ENCODE assay signal across 15 cellular contexts in the genomic region with DNA sequence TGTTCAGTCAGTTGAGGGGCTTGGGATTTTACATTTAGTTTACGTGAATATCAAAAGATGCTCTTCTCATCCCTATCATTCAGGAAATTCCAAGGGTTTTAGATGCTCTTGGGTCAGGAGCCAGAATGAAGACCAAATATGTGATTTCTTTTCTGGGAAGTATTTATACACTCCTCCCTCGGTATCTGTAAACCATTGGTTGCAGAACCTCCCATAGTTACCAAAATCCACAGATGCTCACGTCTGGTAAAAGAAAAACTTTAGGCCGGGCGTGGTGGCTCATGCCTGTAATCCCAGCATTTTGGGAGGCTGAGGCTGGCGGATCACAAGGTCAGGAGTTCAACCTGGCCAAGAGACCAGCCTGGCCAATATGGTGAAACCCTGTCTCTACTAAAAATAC.
A peak's percentile ranks its signal among the peaks of the same experiment; 100 is the strongest.
DNase-seq lines count a peak whose midpoint lies in the region; ATAC-seq, FAIRE-seq and TF ChIP-seq lines count a peak whose summit lies in the region.
"Had no signal": no experiment of that assay in that cellular context is flagged by ENCODE, and none has a peak within 500 bp of the region (broad histone marks: within the 10 kb centered on the region; RNA-seq: fewer than 3 reads in every experiment).

No MANE protein-coding gene starts in this region.

- TF ChIP-seq EP300 in K562 (IDR thresholded peaks at IDR 0.05; ENCODE audit: low read length), result no peak

- in situ Hi-C loops in K562 (cut with MboI), result no loop called here

- FAIRE-seq in K562 (lab: Jason Lieb, UNC), result no peak

- no peaks in the 10 kb centered on the region for H3K79me2 ChIP-seq in K562 (ENCODE audit: control insufficient read depth, insufficient read depth, low read length)

- DNase-seq in AG08395 (ENCODE audit: low spot score), result peak; percentile 86
- DNase-seq in K562 (ENCODE audit: extremely low read depth in 1 of 4, low spot score in 3 of 4), result no peak
- DNase-seq in right atrium auricular region (ENCODE audit: low spot score), result peak; percentile 73
- peak; percentile 54 for DNase-seq in sciatic nerve (ENCODE audit: low spot score)
- no peak for DNase-seq in activated T-cell treated with anti-CD3 and anti-CD28 coated beads for 4 hours
- DNase-seq in activated CD4-positive, CD25-positive, alpha-beta regulatory T cell (lab: John Stamatoyannopoulos, UW), result no peak
- DNase-seq: ACHN; effector memory CD8-positive, alpha-beta T cell; H7; NCI-H526 treated with DMSO at 0.1 percent for 48 hours; SIG-M5 had no signal

- intact Hi-C loops in K562 (cut with micrococcal nuclease), result no loop called here
- intact Hi-C loops in sciatic nerve (cut with DNase I), result no loop called here

- no peak overlapping the region for H2AFZ ChIP-seq in K562 (ENCODE audit: low read depth, low read length)

- H3K9ac ChIP-seq in K562 (ENCODE audit: insufficient read depth in 1 of 2, low read depth in 2 of 2, low read length in 2 of 2), result no peak overlapping the region

- CTCF ChIA-PET in K562 (lab: Yijun Ruan, JAX; ENCODE audit: low intra/inter-chr PET ratio), result no interaction called here

- H3K27ac ChIP-seq in K562 (ENCODE audit: extremely low read depth, low read depth, low read length), result no peak overlapping the region
- peak overlapping the region; percentile 56 to 58 for H3K27ac ChIP-seq in right atrium auricular region
- H3K27ac ChIP-seq: VCaP had no signal

- H3K36me3 ChIP-seq in K562 (ENCODE audit: control insufficient read depth, insufficient read depth, low read length), result no peaks in the 10 kb centered on the region
- no peaks in the 10 kb centered on the region for H3K36me3 ChIP-seq in right atrium auricular region
- H3K36me3 ChIP-seq: tibial artery had no signal

- BruUV-seq in K562 (replicated peaks; lab: Mats Ljungman, UMichigan), result no TSS peak

- H3K9me1 ChIP-seq in K562 (ENCODE audit: control insufficient read depth, insufficient read depth, low read length), result no peaks in the 10 kb centered on the region

- no peak overlapping the region for H3K4me3 ChIP-seq in K562
- H3K4me3 ChIP-seq in right atrium auricular region, result no peak overlapping the region
- H3K4me3 ChIP-seq: tibial artery had no signal

- TF ChIP-seq CTCF in K562 (IDR thresholded peaks at IDR 0.05 in 2 of 3, conservative IDR thresholded peaks at IDR 0.05 in 1 of 3; ENCODE audit: insufficient read depth in 2 of 3, low read depth in 1 of 3, low read length in 3 of 3) (no peak), right atrium auricular region (IDR thresholded peaks at IDR 0.05) (no peak)

- no peaks in the 10 kb centered on the region for H4K20me1 ChIP-seq in K562 (replicated peaks; ENCODE audit: control insufficient read depth, insufficient read depth, low read length)

- ATAC-seq in K562 (no peak), sciatic nerve (peak; percentile 82), GM19328 (IDR thresholded peaks at IDR 0.05; ENCODE audit: unreplicated experiment) (no peak), HG02840 (IDR thresholded peaks at IDR 0.05; ENCODE audit: low FRiP score, unreplicated experiment) (no peak)
- ATAC-seq: effector memory CD8-positive, alpha-beta T cell had no signal

- no peaks in the 10 kb centered on the region for H3K27me3 ChIP-seq in K562 (ENCODE audit: control insufficient read depth in 2 of 2, insufficient read depth in 2 of 2, low read length in 2 of 2)
- no peaks in the 10 kb centered on the region for H3K27me3 ChIP-seq in right atrium auricular region

- peaks cover 5% of the 10 kb centered on the region; the same call in 1 of the 2 replicates for H3K9me3 ChIP-seq in K562 (replicated peaks; ENCODE audit: control insufficient read depth, insufficient read depth, low read depth, low read length)
- H3K9me3 ChIP-seq in right atrium auricular region, result peaks cover 0 to 10% of the 10 kb centered on the region in 2 donors

- 35% methylated on average over 5 of the region's 6 CpGs for WGBS in K562 (ENCODE audit: insufficient coverage, low coverage, missing lambda C conversion rate)

- no peak overlapping the region for H3K4me2 ChIP-seq in K562 (ENCODE audit: insufficient read depth, low read length)

- POLR2A ChIA-PET in K562 (lab: Yijun Ruan, JAX), result interaction anchor here (1.6 kb wide), 1 partner anchor 10 kb away, joined by 3 read pairs; no protein-coding TSS in a partner anchor

- TF ChIP-seq POLR2A in K562 (conservative IDR thresholded peaks at IDR 0.05), result no peak

- no peak for TF ChIP-seq RAD21 in K562 (CRISPR knock-in tag; conservative IDR thresholded peaks at IDR 0.05 in 1 of 2, IDR thresholded peaks at IDR 0.05 in 1 of 2)

- H3K4me1 ChIP-seq in K562 (replicated peaks in 1 of 2; ENCODE audit: control insufficient read depth in 2 of 2, insufficient read depth in 2 of 2, low read length in 2 of 2), result peaks cover 4 to 8% of the 10 kb centered on the region in 2 experiments; a peak in 3 of 5 replicates
- H3K4me1 ChIP-seq in right atrium auricular region, result no peaks in the 10 kb centered on the region
- H3K4me1 ChIP-seq: tibial artery had no signal

TF ChIP-seq in K562, 482 proteins besides CTCF, POLR2A, EP300 and RAD21:
- peak; percentile 49 for TF ChIP-seq CEBPB (tag; IDR thresholded peaks at IDR 0.05)
- TF ChIP-seq ZNF263 (CRISPR knock-in tag; IDR thresholded peaks at IDR 0.05; ENCODE audit: borderline replicate concordance), result no peak

Comparison
In these comparisons a context has a peak if more than half of its experiments do, and no peak if none do; other contexts are left out.
1. DNase-seq: peak in AG08395 (single experiment), right atrium auricular region (single experiment) and sciatic nerve (single experiment); none in K562 (0 of 4), activated T-cell treated with anti-CD3 and anti-CD28 coated beads for 4 hours (single experiment) and activated CD4-positive, CD25-positive, alpha-beta regulatory T cell (0 of 4).